Comparison of ENCODE assay signal across 8 cellular contexts in the genomic region with DNA sequence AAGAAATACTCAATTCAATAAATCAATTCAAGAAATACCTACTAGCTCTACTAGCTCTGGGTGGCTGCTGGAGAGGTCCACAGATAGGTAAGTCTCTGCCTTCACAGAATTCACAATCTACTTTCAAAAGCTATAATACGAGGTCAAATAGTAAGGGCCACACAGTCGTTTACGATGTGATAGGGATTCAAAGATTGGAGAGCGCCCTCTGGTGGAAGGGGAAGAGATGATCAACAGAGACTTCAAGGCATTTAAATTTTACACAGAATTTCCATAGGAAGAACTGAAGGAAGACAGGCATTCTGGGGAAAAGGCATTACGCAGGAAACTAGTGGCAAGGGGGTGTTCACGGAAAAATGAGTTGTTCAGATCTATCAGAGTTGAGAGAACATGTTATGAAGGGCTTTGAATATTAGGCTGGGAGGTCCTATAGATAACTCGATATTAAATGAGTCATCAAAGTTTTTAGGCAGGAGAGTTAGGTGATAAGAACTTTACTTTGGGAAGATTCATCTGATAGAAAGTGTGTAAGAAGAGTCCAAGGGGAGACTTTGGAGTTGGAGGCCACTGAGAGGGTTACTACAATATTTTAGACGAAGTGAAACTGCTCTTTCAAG.
A peak's percentile ranks its signal among the peaks of the same experiment; 100 is the strongest.
DNase-seq lines count a peak whose midpoint lies in the region; ATAC-seq and TF ChIP-seq lines count a peak whose summit lies in the region.

No MANE protein-coding gene starts in this region.

- TF ChIP-seq CTCF in GM06990 (IDR thresholded peaks at IDR 0.05; ENCODE audit: insufficient read depth, low read length, poor library complexity, severe bottlenecking) = peak; percentile 69

- ATAC-seq in GM21619 (IDR thresholded peaks at IDR 0.05; ENCODE audit: unreplicated experiment) (no peak), HG03457 (IDR thresholded peaks at IDR 0.05; ENCODE audit: unreplicated experiment) (no peak)

- H3K4me3 ChIP-seq in GM06990 (replicated peaks; ENCODE audit: low read depth, low read length) = no peak overlapping the region

- no peaks in the 10 kb centered on the region for H3K36me3 ChIP-seq in GM06990 (ENCODE audit: control insufficient read depth, insufficient read depth, low read length)

- H3K27me3 ChIP-seq in GM06990 (replicated peaks; ENCODE audit: control insufficient read depth, insufficient read depth, low read length) = no peaks in the 10 kb centered on the region

- DNase-seq in GM06990 (ENCODE audit: extremely low read depth, insufficient read length) (peak; percentile 11), NCI-H1105 treated with DMSO at 0.1 percent for 48 hours (lab: John Stamatoyannopoulos, UW) (peak; percentile 39), T-helper 1 cell (peak; percentile 14 to 62 (median 49)), amniotic epithelial cell (ENCODE audit: low read depth) (peak; percentile 69), iPS DF 19.7 (ENCODE audit: low read depth, low spot score) (peak; percentile 28)
- peak; percentile 5 to 19 for DNase-seq in stimulated activated CD4-positive, alpha-beta T cell treated with anti-CD3 and anti-CD28 coated beads, Interleukin-1b, Interleukin-23, amount 100 ng/mL, for 1 hour (ENCODE audit: low read depth in 2 of 2)

Comparison
In these comparisons a context has a peak if more than half of its experiments do, and no peak if none do; other contexts are left out.
1. DNase-seq: peak in every context shown above with its lines; median percentile 69 in amniotic epithelial cell; 49 in T-helper 1 cell; 39 in NCI-H1105 treated with DMSO at 0.1 percent for 48 hours; 28 in iPS DF 19.7; 12 in stimulated activated CD4-positive, alpha-beta T cell treated with anti-CD3 and anti-CD28 coated beads, Interleukin-1b, Interleukin-23, amount 100 ng/mL, for 1 hour; 11 in GM06990.